1 cellular context compared by ENCODE assay signal in genomic region chr14:76644875-76645518, GRCh38.
TF ChIP-seq lines count a peak whose summit lies in the region.

No MANE protein-coding gene starts in this region.

TF ChIP-seq in HEK293, 187 proteins besides CTCF, POLR2A, EP300 and RAD21 (continued from another document):
- TF ChIP-seq BCL11A (tag by site-specific recombination; IDR thresholded peaks at IDR 0.05; ENCODE audit: low read depth) (no peak), ZSCAN23 (tag by site-specific recombination; IDR thresholded peaks at IDR 0.05) (no peak), ZNF530 (tag by site-specific recombination; IDR thresholded peaks at IDR 0.05; ENCODE audit: low read depth) (no peak), ZNF639 (tag by site-specific recombination; IDR thresholded peaks at IDR 0.05) (no peak), ZNF341 (tag by site-specific recombination; IDR thresholded peaks at IDR 0.05; ENCODE audit: low read depth) (no peak), ZNF544 (tag by site-specific recombination; IDR thresholded peaks at IDR 0.05) (no peak), KLF10 (tag by site-specific recombination; IDR thresholded peaks at IDR 0.05) (no peak), ZNF654 (tag by site-specific recombination; IDR thresholded peaks at IDR 0.05; ENCODE audit: low read depth) (peak; percentile 86), ZBTB21 (tag by site-specific recombination; IDR thresholded peaks at IDR 0.05) (no peak), ZNF423 (tag by site-specific recombination; IDR thresholded peaks at IDR 0.05) (peak; percentile 46; the same call in 1 of the 2 replicates), ZSCAN5A (tag by site-specific recombination; IDR thresholded peaks at IDR 0.05) (no peak), ZNF707 (tag by site-specific recombination; IDR thresholded peaks at IDR 0.05) (no peak), ZNF704 (tag by site-specific recombination; IDR thresholded peaks at IDR 0.05) (no peak), ZNF248 (tag by site-specific recombination; IDR thresholded peaks at IDR 0.05) (no peak), GLIS1 (tag by site-specific recombination; IDR thresholded peaks at IDR 0.05) (peak; percentile 64), ZBTB48 (tag by site-specific recombination; IDR thresholded peaks at IDR 0.05) (0 out of 2 replicates have a peak, but pooled peaks have one; percentile 51), HOXA7 (CRISPR knock-in tag; IDR thresholded peaks at IDR 0.05; ENCODE audit: borderline replicate concordance) (no peak), OVOL3 (tag by site-specific recombination; IDR thresholded peaks at IDR 0.05) (no peak), SP3 (tag by site-specific recombination; IDR thresholded peaks at IDR 0.05) (no peak), PBX3 (CRISPR knock-in tag; IDR thresholded peaks at IDR 0.05) (no peak), ZNF18 (tag by site-specific recombination; IDR thresholded peaks at IDR 0.05) (no peak), GLIS2 (tag by site-specific recombination; IDR thresholded peaks at IDR 0.05) (0 out of 2 replicates have a peak, but pooled peaks have one; percentile 15), SALL2 (tag by site-specific recombination; IDR thresholded peaks at IDR 0.05; ENCODE audit: borderline replicate concordance) (no peak), ZNF24 (tag by site-specific recombination; IDR thresholded peaks at IDR 0.05) (no peak)
